Comparison of ENCODE assay signal across 1 cellular context in the genomic region with DNA sequence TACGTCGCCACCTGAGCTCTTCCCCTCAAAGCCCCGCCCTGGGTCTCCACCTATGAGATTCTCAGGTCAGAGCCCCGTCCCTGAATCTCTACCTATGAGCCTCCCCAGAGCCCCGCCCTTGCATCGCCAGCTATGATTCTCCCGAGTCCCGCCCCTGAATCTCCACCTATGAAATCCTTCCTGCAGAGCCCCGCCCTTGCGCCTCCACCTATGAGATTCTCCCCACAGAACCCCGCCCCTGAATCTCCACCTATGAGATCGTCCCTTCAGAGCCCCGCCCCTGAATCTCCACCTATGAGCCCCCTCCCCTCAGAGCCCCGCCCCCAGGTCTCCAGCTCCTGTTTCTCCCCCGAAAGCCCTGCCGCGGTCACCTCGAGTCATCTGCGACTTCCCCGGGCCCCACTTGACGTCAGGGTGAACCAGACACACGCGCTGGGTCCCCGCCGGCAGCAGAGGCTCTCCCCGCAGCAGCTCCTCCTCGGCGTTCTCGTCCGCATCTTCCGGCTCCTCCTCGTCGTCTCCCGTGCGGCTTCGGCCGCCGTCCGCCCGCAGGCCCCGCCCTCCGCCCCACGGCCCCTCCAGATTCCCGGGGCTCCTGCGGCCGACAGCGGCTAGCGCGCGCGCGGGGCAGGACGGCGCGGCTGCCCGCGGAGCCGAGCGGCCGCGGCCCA.
TF ChIP-seq lines count a peak whose summit lies in the region.

No MANE protein-coding gene starts in this region.

TF ChIP-seq in neural cell, 6 proteins besides CTCF, POLR2A, EP300 and RAD21 (continued from another document):
- TF ChIP-seq, protein P1, sequence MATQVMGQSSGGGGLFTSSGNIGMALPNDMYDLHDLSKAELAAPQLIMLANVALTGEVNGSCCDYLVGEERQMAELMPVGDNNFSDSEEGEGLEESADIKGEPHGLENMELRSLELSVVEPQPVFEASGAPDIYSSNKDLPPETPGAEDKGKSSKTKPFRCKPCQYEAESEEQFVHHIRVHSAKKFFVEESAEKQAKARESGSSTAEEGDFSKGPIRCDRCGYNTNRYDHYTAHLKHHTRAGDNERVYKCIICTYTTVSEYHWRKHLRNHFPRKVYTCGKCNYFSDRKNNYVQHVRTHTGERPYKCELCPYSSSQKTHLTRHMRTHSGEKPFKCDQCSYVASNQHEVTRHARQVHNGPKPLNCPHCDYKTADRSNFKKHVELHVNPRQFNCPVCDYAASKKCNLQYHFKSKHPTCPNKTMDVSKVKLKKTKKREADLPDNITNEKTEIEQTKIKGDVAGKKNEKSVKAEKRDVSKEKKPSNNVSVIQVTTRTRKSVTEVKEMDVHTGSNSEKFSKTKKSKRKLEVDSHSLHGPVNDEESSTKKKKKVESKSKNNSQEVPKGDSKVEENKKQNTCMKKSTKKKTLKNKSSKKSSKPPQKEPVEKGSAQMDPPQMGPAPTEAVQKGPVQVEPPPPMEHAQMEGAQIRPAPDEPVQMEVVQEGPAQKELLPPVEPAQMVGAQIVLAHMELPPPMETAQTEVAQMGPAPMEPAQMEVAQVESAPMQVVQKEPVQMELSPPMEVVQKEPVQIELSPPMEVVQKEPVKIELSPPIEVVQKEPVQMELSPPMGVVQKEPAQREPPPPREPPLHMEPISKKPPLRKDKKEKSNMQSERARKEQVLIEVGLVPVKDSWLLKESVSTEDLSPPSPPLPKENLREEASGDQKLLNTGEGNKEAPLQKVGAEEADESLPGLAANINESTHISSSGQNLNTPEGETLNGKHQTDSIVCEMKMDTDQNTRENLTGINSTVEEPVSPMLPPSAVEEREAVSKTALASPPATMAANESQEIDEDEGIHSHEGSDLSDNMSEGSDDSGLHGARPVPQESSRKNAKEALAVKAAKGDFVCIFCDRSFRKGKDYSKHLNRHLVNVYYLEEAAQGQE (IDR thresholded peaks at IDR 0.05; ENCODE audit: borderline replicate concordance) = no peak
- TF ChIP-seq TAF1 (IDR thresholded peaks at IDR 0.05; ENCODE audit: low read depth) = peak; percentile 65
- no peak for TF ChIP-seq EZH2 (IDR thresholded peaks at IDR 0.05; ENCODE audit: borderline replicate concordance, insufficient read depth, low read length, poor library complexity, severe bottlenecking)
- no peak for TF ChIP-seq MXI1 (conservative IDR thresholded peaks at IDR 0.05; ENCODE audit: poor library complexity, severe bottlenecking)
